In the genomic region with DNA sequence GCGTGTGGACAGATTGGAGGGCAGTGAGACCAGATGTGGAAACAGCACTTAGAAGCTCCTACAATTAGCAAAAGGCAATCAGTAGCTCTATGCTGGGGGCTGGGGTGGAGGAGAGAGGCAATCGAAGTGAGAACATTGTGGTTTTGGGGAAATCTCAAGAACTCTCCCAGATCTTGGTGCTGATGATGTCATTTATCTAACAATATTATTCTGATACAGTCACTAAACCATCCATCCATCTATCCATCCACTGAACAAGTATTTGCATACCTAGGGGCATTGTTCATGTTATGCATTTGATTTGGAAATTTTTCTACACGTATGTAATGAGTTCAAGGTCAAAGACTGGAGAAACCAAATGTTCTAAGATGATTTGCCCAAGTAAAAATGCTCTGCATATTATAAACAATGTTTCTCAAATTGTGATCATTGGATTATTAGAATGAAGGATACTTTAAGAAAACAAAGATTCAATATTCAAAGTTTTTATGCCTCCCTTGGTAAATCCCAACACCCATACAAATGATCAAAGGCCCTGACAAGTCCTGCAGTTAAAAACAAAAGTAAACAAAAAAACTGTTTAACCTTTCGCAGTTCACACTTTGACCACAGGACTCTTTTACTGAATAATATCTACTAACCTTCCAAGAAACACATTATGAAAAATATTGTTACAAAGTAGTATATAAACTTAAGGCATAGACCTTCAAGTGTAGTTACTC, we compare ENCODE assay signal across 16 cellular contexts.
DNase-seq lines count a peak whose midpoint lies in the region; ATAC-seq, FAIRE-seq and TF ChIP-seq lines count a peak whose summit lies in the region.
"Had no signal": no experiment of that assay in that cellular context is flagged by ENCODE, and none has a peak within 500 bp of the region (broad histone marks: within the 10 kb centered on the region; RNA-seq: fewer than 3 reads in every experiment).

No MANE protein-coding gene starts in this region.

- H3K27ac ChIP-seq in GM23338 (ENCODE audit: low read depth): no peak overlapping the region
- H3K27ac ChIP-seq in GM12878 (ENCODE audit: control insufficient read depth, insufficient read depth): no peak overlapping the region
- no peak overlapping the region for H3K27ac ChIP-seq in trophoblast cell (ENCODE audit: low read depth, low read length)
- H3K27ac ChIP-seq in CD4-positive, alpha-beta T cell (ENCODE audit: low read depth, low read length): no peak overlapping the region

- DNase-seq in GM23338 (ENCODE audit: low spot score) (no peak), GM12878 (ENCODE audit: low read depth, low spot score) (no peak), trophoblast cell (no peak), GM03348 (ENCODE audit: low spot score) (no peak)
- DNase-seq in CD4-positive, alpha-beta T cell: no peak
- DNase-seq: C1 segment of cervical spinal cord; CD8-positive, alpha-beta memory T cell; DMS 273 treated with DMSO at 0.1 percent for 48 hours; DMS79; GF-D8; H7; HCEC 1CT had no signal

- no peaks in the 10 kb centered on the region for H3K9me2 ChIP-seq in GM23338 (ENCODE audit: insufficient read depth)

- no peak for FAIRE-seq in GM12878 (lab: Jason Lieb, UNC)
- FAIRE-seq: D721Med, GM18507, H1 had no signal

- H3K14ac ChIP-seq in trophoblast cell (ENCODE audit: low read length): no peak overlapping the region

- no peak for ATAC-seq in GM23338
- ATAC-seq in GM12878: 0 out of 3 replicates have a peak, but pooled peaks have one; percentile 14
- no peak for ATAC-seq in GM19328 (IDR thresholded peaks at IDR 0.05; ENCODE audit: unreplicated experiment)
- ATAC-seq in CD4-positive, alpha-beta T cell (ENCODE audit: poor library complexity): no peak

- no peak overlapping the region for H2BK12ac ChIP-seq in trophoblast cell (ENCODE audit: low read length)

- H3K4me1 ChIP-seq in GM23338 (ENCODE audit: insufficient read depth): no peaks in the 10 kb centered on the region
- H3K4me1 ChIP-seq in GM12878 (ENCODE audit: control insufficient read depth, insufficient read depth, low read length): no peaks in the 10 kb centered on the region
- H3K4me1 ChIP-seq in trophoblast cell (ENCODE audit: control insufficient read depth in 1 of 2, insufficient read depth in 2 of 2, low read length in 2 of 2): peaks cover 0 to 3% of the 10 kb centered on the region in 2 experiments

- 4% methylated on average over 4 of the region's 4 CpGs for WGBS in GM12878 (ENCODE audit: insufficient coverage, insufficient replicate concordance, low lambda C conversion rate, missing lambda C conversion rate)
- WGBS in trophoblast cell (ENCODE audit: extremely low coverage, insufficient coverage, insufficient read length): no CpG with 5 or more reads among the region's 4 CpGs

- SMC1A ChIA-PET in GM12878 (lab: Charles Lee; ENCODE audit: uncharacterized antibody, unreplicated experiment): interaction anchor here (1.0 kb wide), 1 partner anchor 138 kb away, joined by 3 read pairs; no protein-coding TSS in a partner anchor

- RAD21 ChIA-PET in GM12878 (lab: Charles Lee; ENCODE audit: unreplicated experiment): no interaction called here

- H3K79me2 ChIP-seq in GM23338 (replicated peaks; ENCODE audit: insufficient read depth) (no peaks in the 10 kb centered on the region), GM12878 (ENCODE audit: control insufficient read depth, insufficient read depth, low read length) (no peaks in the 10 kb centered on the region), trophoblast cell (ENCODE audit: control insufficient read depth, insufficient read depth, low read length, poor library complexity) (no peaks in the 10 kb centered on the region)

- H3K9me3 Mint-ChIP-seq in GM23338: no peaks in the 10 kb centered on the region
- H3K9me3 Mint-ChIP-seq in CD4-positive, alpha-beta T cell: no peaks in the 10 kb centered on the region

- no TSS peak for BruUV-seq in GM12878 (replicated peaks; lab: Mats Ljungman, UMichigan)

- POLR2A ChIA-PET in GM12878 (lab: Charles Lee): no interaction called here
- POLR2A ChIA-PET in CD4-positive, alpha-beta T cell (lab: Charles Lee): no interaction called here

- H2AFZ ChIP-seq in GM23338: 0 out of 2 replicates have a peak overlapping the region, but pooled peaks have one; percentile 32
- no peak overlapping the region for H2AFZ ChIP-seq in GM12878 (ENCODE audit: control insufficient read depth, low read depth, low read length)
- no peak overlapping the region for H2AFZ ChIP-seq in trophoblast cell (ENCODE audit: insufficient read depth, low read length, poor library complexity)

- H4K12ac ChIP-seq in trophoblast cell (ENCODE audit: low read depth, low read length): no peak overlapping the region

- peak overlapping the region; percentile 76 for H3K23ac ChIP-seq in trophoblast cell (ENCODE audit: low read length)

- no peak for TF ChIP-seq RAD21 in GM12878 (IDR thresholded peaks at IDR 0.05; ENCODE audit: insufficient read depth, low read depth, low read length)

- no peak overlapping the region for H3K4me3 Mint-ChIP-seq in GM23338
- no peak overlapping the region for H3K4me3 Mint-ChIP-seq in CD4-positive, alpha-beta T cell
- H3K4me3 Mint-ChIP-seq: CD8-positive, alpha-beta memory T cell had no signal

- H3K27ac Mint-ChIP-seq in GM23338: no peak overlapping the region
- no peak overlapping the region for H3K27ac Mint-ChIP-seq in CD4-positive, alpha-beta T cell
- H3K27ac Mint-ChIP-seq: CD8-positive, alpha-beta memory T cell had no signal

- peaks cover 2% of the 10 kb centered on the region for H3K27me3 Mint-ChIP-seq in GM23338 (ENCODE audit: insufficient read depth, low read depth, poor library complexity)
- no peaks in the 10 kb centered on the region for H3K27me3 Mint-ChIP-seq in CD4-positive, alpha-beta T cell

- H3K36me3 Mint-ChIP-seq in GM23338 (ENCODE audit: low read depth): no peaks in the 10 kb centered on the region
- H3K36me3 Mint-ChIP-seq in CD4-positive, alpha-beta T cell (ENCODE audit: low read depth): no peaks in the 10 kb centered on the region
- H3K36me3 Mint-ChIP-seq: CD8-positive, alpha-beta memory T cell had no signal

- no peak overlapping the region for H3K4me3 ChIP-seq in GM23338
- H3K4me3 ChIP-seq in GM12878: no peak overlapping the region
- no peak overlapping the region for H3K4me3 ChIP-seq in trophoblast cell (ENCODE audit: low read depth, low read length)

- H3K36me3 ChIP-seq in GM23338 (ENCODE audit: insufficient read depth) (no peaks in the 10 kb centered on the region), GM12878 (ENCODE audit: control insufficient read depth in 2 of 2, insufficient read depth in 2 of 2, low read length in 1 of 2) (no peaks in the 10 kb centered on the region), trophoblast cell (ENCODE audit: control insufficient read depth in 1 of 2, insufficient read depth in 2 of 2, low read length in 2 of 2) (no peaks in the 10 kb centered on the region)

- in situ Hi-C loops in GM12878 (cut with MboI): no loop called here

- TF ChIP-seq CTCF in GM23338 (conservative IDR thresholded peaks at IDR 0.05; ENCODE audit: low read depth in 2 of 2) (no peak), GM12878 (IDR thresholded peaks at IDR 0.05 in 2 of 3, conservative IDR thresholded peaks at IDR 0.05 in 1 of 3; ENCODE audit: control insufficient read depth in 2 of 3, extremely low read depth in 1 of 3, insufficient read depth in 1 of 3, low read depth in 3 of 3, low read length in 3 of 3) (no peak)
- no peak for TF ChIP-seq CTCF in CD4-positive, alpha-beta T cell (IDR thresholded peaks at IDR 0.05)

- H3K79me1 ChIP-seq in trophoblast cell (ENCODE audit: low read length): no peaks in the 10 kb centered on the region

- H3K9me3 ChIP-seq in GM12878 (replicated peaks; ENCODE audit: control insufficient read depth, insufficient read depth, low read length) (no peaks in the 10 kb centered on the region; the same call in 2 of the 3 replicates), trophoblast cell (ENCODE audit: insufficient read depth, low read depth, low read length) (no peaks in the 10 kb centered on the region)
- H3K9me3 ChIP-seq in CD4-positive, alpha-beta T cell (ENCODE audit: control insufficient read depth, low read length): no peaks in the 10 kb centered on the region

- CTCF ChIA-PET in GM12878 (lab: Yijun Ruan, JAX): no interaction called here
- CTCF ChIA-PET in CD4-positive, alpha-beta T cell (lab: Charles Lee): interaction anchor here (0.5 kb wide), 1 partner anchor 21 kb away, joined by 3 read pairs; no protein-coding TSS in a partner anchor

- H3K4me2 ChIP-seq in GM23338: no peak overlapping the region
- no peak overlapping the region for H3K4me2 ChIP-seq in GM12878 (ENCODE audit: control insufficient read depth, insufficient read depth)
- no peak overlapping the region for H3K4me2 ChIP-seq in trophoblast cell (ENCODE audit: low read length)

- no peaks in the 10 kb centered on the region for H3K27me3 ChIP-seq in GM23338 (ENCODE audit: insufficient read depth)
- H3K27me3 ChIP-seq in GM12878 (replicated peaks in 1 of 2; ENCODE audit: control insufficient read depth in 2 of 2, insufficient read depth in 2 of 2, low read length in 1 of 2): no peaks in the 10 kb centered on the region
- H3K27me3 ChIP-seq in trophoblast cell (ENCODE audit: insufficient read depth, low read length): no peaks in the 10 kb centered on the region
- H3K27me3 ChIP-seq in CD4-positive, alpha-beta T cell (ENCODE audit: control insufficient read depth, insufficient read depth, low read length): no peaks in the 10 kb centered on the region

- no peak overlapping the region for H3K18ac ChIP-seq in trophoblast cell (ENCODE audit: low read length)

- no peaks in the 10 kb centered on the region for H3K4me1 Mint-ChIP-seq in GM23338
- H3K4me1 Mint-ChIP-seq in CD4-positive, alpha-beta T cell (ENCODE audit: low read depth): no peaks in the 10 kb centered on the region
- H3K4me1 Mint-ChIP-seq: CD8-positive, alpha-beta memory T cell had no signal

- H3K4ac ChIP-seq in trophoblast cell (ENCODE audit: low read depth, low read length): no peak overlapping the region

- TF ChIP-seq POLR2A in GM12878 (IDR thresholded peaks at IDR 0.05; ENCODE audit: low read depth, low read length): no peak

- no peaks in the 10 kb centered on the region for H4K20me1 ChIP-seq in GM23338 (replicated peaks; ENCODE audit: insufficient read depth)
- no peaks in the 10 kb centered on the region for H4K20me1 ChIP-seq in GM12878 (ENCODE audit: control insufficient read depth, insufficient read depth)

- H2BK5ac ChIP-seq in trophoblast cell (ENCODE audit: low read depth, low read length, poor library complexity): no peak overlapping the region

- no peak overlapping the region for H2BK120ac ChIP-seq in trophoblast cell (ENCODE audit: insufficient read depth, low read length, poor library complexity)

- no peak overlapping the region for H3K9ac ChIP-seq in GM12878 (ENCODE audit: control insufficient read depth, insufficient read depth, low read length)
- H3K9ac ChIP-seq in trophoblast cell (ENCODE audit: low read length): no peak overlapping the region

- no peak for TF ChIP-seq EP300 in GM12878 (IDR thresholded peaks at IDR 0.05; ENCODE audit: borderline replicate concordance in 1 of 2, control insufficient read depth in 1 of 2, low read depth in 2 of 2, low read length in 2 of 2)

- H4K91ac ChIP-seq in trophoblast cell (ENCODE audit: low read depth, low read length): no peak overlapping the region

- no peaks in the 10 kb centered on the region for H3F3A ChIP-seq in GM23338 (replicated peaks; ENCODE audit: low read depth)

- intact Hi-C loops in GM12878 (cut with micrococcal nuclease; ENCODE audit: unreplicated experiment): no loop called here
- intact Hi-C loops in CD4-positive, alpha-beta T cell (cut with DNase I, micrococcal nuclease): no loop called here

- H4K8ac ChIP-seq in trophoblast cell (ENCODE audit: low read depth, low read length): no peak overlapping the region

- no peak overlapping the region for H2AK5ac ChIP-seq in trophoblast cell (ENCODE audit: low read length)
